Comparison of ENCODE assay signal across 14 cellular contexts in genomic region chr7:35723011-35723410, GRCh38. TPM values are rescaled to one million over a fixed set of nuclear protein-coding genes. Genes with fewer than 3 reads are reported as not detected.
A peak's percentile ranks its signal among the peaks of the same experiment; 100 is the strongest.
DNase-seq lines count a peak whose midpoint lies in the region; ATAC-seq and TF ChIP-seq lines count a peak whose summit lies in the region.
"Had no signal": no experiment of that assay in that cellular context is flagged by ENCODE, and none has a peak within 500 bp of the region (broad histone marks: within the 10 kb centered on the region; RNA-seq: fewer than 3 reads in every experiment).

No MANE protein-coding gene starts in this region.

- no peaks in the 10 kb centered on the region for H3F3A ChIP-seq in neural progenitor cell (ENCODE audit: low read depth)

- H3K79me2 ChIP-seq in neural progenitor cell (ENCODE audit: low read depth) = no peaks in the 10 kb centered on the region

- H3K36me3 Mint-ChIP-seq in central memory CD8-positive, alpha-beta T cell (ENCODE audit: insufficient read depth) = peaks cover 7% of the 10 kb centered on the region
- no peaks in the 10 kb centered on the region for H3K36me3 Mint-ChIP-seq in neural progenitor cell

- DNase-seq in stimulated activated CD4-positive, alpha-beta T cell treated with anti-CD3 and anti-CD28 coated beads, Interleukin-1b, Interleukin-23, amount 100 ng/mL, for 48 hours = peak; percentile 14
- no peak for DNase-seq in stimulated activated CD4-positive, alpha-beta T cell treated with anti-CD3 and anti-CD28 coated beads, Interleukin-2, amount 100 ng/mL, for 48 hours
- no peak for DNase-seq in RWPE2 (ENCODE audit: low spot score)
- DNase-seq in central memory CD8-positive, alpha-beta T cell (ENCODE audit: low spot score in 2 of 2) = no peak
- peak in 1 of 2 donors; percentile 18 for DNase-seq in stimulated activated naive CD8-positive, alpha-beta T cell treated with anti-CD3 and anti-CD28 coated beads, Interleukin-15, amount 100 ng/mL, for 72 hours
- no peak for DNase-seq in neural progenitor cell (ENCODE audit: low spot score)
- no peak for DNase-seq in SJCRH30
- DNase-seq: amniotic stem cell, C1 segment of cervical spinal cord, NCI-H1105, NCI-H524, stomach had no signal

- ATAC-seq in RWPE2 (ENCODE audit: low read depth) = 0 out of 3 replicates have a peak, but pooled peaks have one; percentile 40
- ATAC-seq in central memory CD8-positive, alpha-beta T cell (replicated peaks; ENCODE audit: extremely low read depth, poor library complexity, severe bottlenecking) = peak; percentile 77
- ATAC-seq in stimulated activated naive CD8-positive, alpha-beta T cell treated with anti-CD3 and anti-CD28 coated beads, Interleukin-15, amount 100 ng/mL, for 72 hours = peak; percentile 76
- no peak for ATAC-seq in HG03432 (IDR thresholded peaks at IDR 0.05; ENCODE audit: unreplicated experiment)

- no peaks in the 10 kb centered on the region for H3K4me1 ChIP-seq in RWPE2 (ENCODE audit: insufficient read depth, poor library complexity, severe bottlenecking)
- H3K4me1 ChIP-seq in neural progenitor cell = no peaks in the 10 kb centered on the region
- H3K4me1 ChIP-seq in SJCRH30 = no peaks in the 10 kb centered on the region
- H3K4me1 ChIP-seq: SJSA1 had no signal

- no peaks in the 10 kb centered on the region for H3K9me3 ChIP-seq in RWPE2 (ENCODE audit: severe bottlenecking)
- no peaks in the 10 kb centered on the region for H3K9me3 ChIP-seq in neural progenitor cell (ENCODE audit: low read depth)
- 0 out of 2 replicates have a peak, but pooled peaks cover 2% of the 10 kb centered on the region for H3K9me3 ChIP-seq in SJCRH30 (replicated peaks)
- H3K9me3 ChIP-seq: SJSA1, stomach had no signal

- H3K4me3 Mint-ChIP-seq in central memory CD8-positive, alpha-beta T cell = no peak overlapping the region
- H3K4me3 Mint-ChIP-seq in stimulated activated naive CD8-positive, alpha-beta T cell treated with anti-CD3 and anti-CD28 coated beads, Interleukin-15, amount 100 ng/mL, for 72 hours = peak overlapping the region in 1 of 2 donors; percentile 45
- H3K4me3 Mint-ChIP-seq in neural progenitor cell = no peak overlapping the region

- H3K36me3 ChIP-seq in RWPE2 (ENCODE audit: low read depth) = no peaks in the 10 kb centered on the region
- no peaks in the 10 kb centered on the region for H3K36me3 ChIP-seq in neural progenitor cell
- no peaks in the 10 kb centered on the region for H3K36me3 ChIP-seq in SJCRH30
- H3K36me3 ChIP-seq: SJSA1, stomach had no signal

- no peaks in the 10 kb centered on the region for H3K27me3 Mint-ChIP-seq in central memory CD8-positive, alpha-beta T cell
- no peaks in the 10 kb centered on the region for H3K27me3 Mint-ChIP-seq in stimulated activated naive CD8-positive, alpha-beta T cell treated with anti-CD3 and anti-CD28 coated beads, Interleukin-15, amount 100 ng/mL, for 72 hours
- H3K27me3 Mint-ChIP-seq in neural progenitor cell (ENCODE audit: insufficient read depth, low read depth) = no peaks in the 10 kb centered on the region

- H3K4me3 ChIP-seq in RWPE2 (ENCODE audit: severe bottlenecking) (no peak overlapping the region), neural progenitor cell (no peak overlapping the region), SJCRH30 (no peak overlapping the region)
- H3K4me3 ChIP-seq: SJSA1, stomach had no signal

- H3K27me3 ChIP-seq in RWPE2 (ENCODE audit: insufficient read depth, poor library complexity, severe bottlenecking) (no peaks in the 10 kb centered on the region), neural progenitor cell (no peaks in the 10 kb centered on the region), SJCRH30 (no peaks in the 10 kb centered on the region)
- H3K27me3 ChIP-seq: stomach had no signal

- peak overlapping the region; percentile 89 for H3K27ac Mint-ChIP-seq in central memory CD8-positive, alpha-beta T cell (ENCODE audit: low read depth)
- H3K27ac Mint-ChIP-seq in stimulated activated naive CD8-positive, alpha-beta T cell treated with anti-CD3 and anti-CD28 coated beads, Interleukin-15, amount 100 ng/mL, for 72 hours = peak overlapping the region; percentile 81 to 82
- no peak overlapping the region for H3K27ac Mint-ChIP-seq in neural progenitor cell

- no peak for TF ChIP-seq CTCF in RWPE2 (IDR thresholded peaks at IDR 0.05; ENCODE audit: poor library complexity, severe bottlenecking)
- no peak for TF ChIP-seq CTCF in neural progenitor cell (IDR thresholded peaks at IDR 0.05)

- no peaks in the 10 kb centered on the region for H4K20me1 ChIP-seq in neural progenitor cell (ENCODE audit: low read depth)

- H3K4me2 ChIP-seq in neural progenitor cell = no peak overlapping the region

- H3K9ac ChIP-seq in neural progenitor cell = no peak overlapping the region

- H2AFZ ChIP-seq in neural progenitor cell (replicated peaks) = no peak overlapping the region

- peaks cover 63% of the 10 kb centered on the region for H3K4me1 Mint-ChIP-seq in central memory CD8-positive, alpha-beta T cell
- peaks cover 56% of the 10 kb centered on the region for H3K4me1 Mint-ChIP-seq in stimulated activated naive CD8-positive, alpha-beta T cell treated with anti-CD3 and anti-CD28 coated beads, Interleukin-15, amount 100 ng/mL, for 72 hours
- H3K4me1 Mint-ChIP-seq in neural progenitor cell = no peaks in the 10 kb centered on the region

- H3K9me3 Mint-ChIP-seq in central memory CD8-positive, alpha-beta T cell = no peaks in the 10 kb centered on the region
- H3K9me3 Mint-ChIP-seq in stimulated activated naive CD8-positive, alpha-beta T cell treated with anti-CD3 and anti-CD28 coated beads, Interleukin-15, amount 100 ng/mL, for 72 hours = peaks cover 5 to 7% of the 10 kb centered on the region in 2 donors
- peaks cover 2% of the 10 kb centered on the region for H3K9me3 Mint-ChIP-seq in neural progenitor cell

- H3K27ac ChIP-seq in RWPE2 (ENCODE audit: poor library complexity, severe bottlenecking) (no peak overlapping the region), neural progenitor cell (no peak overlapping the region), SJCRH30 (no peak overlapping the region)
- H3K27ac ChIP-seq: SJSA1, stomach had no signal

RNA-seq across cellular contexts. Expression of gene HERPUD2, which starts 28.1 kb away (rescaled TPM):
- total RNA-seq in neural progenitor cell (ENCODE audit: low replicate concordance) = 37.8 and 43.7 TPM in 2 replicates
- 23.7 and 24.0 TPM in 2 replicates for total RNA-seq in SJCRH30 (2014; rRNA removed; shearing (Covaris generic))
